ENCODE assay signal across 9 cellular contexts in genomic region chr10:60810437-60811182, GRCh38. TPM values are rescaled to one million over a fixed set of nuclear protein-coding genes. Genes with fewer than 3 reads are reported as not detected.
A peak's percentile ranks its signal among the peaks of the same experiment; 100 is the strongest.
DNase-seq lines count a peak whose midpoint lies in the region; ATAC-seq and TF ChIP-seq lines count a peak whose summit lies in the region.
"Had no signal": no experiment of that assay in that cellular context is flagged by ENCODE, and none has a peak within 500 bp of the region (broad histone marks: within the 10 kb centered on the region; RNA-seq: fewer than 3 reads in every experiment).

No MANE protein-coding gene starts in this region.

- no peak overlapping the region for H3K4me3 ChIP-seq in fibroblast of lung (replicated peaks in 1 of 4; ENCODE audit: control extremely low read depth in 1 of 4, insufficient read depth in 1 of 4, low read depth in 3 of 4, low read length in 4 of 4)

- no peaks in the 10 kb centered on the region for H3K9me3 ChIP-seq in fibroblast of lung (ENCODE audit: control insufficient read depth, insufficient read depth, low read depth, low read length)

- no peaks in the 10 kb centered on the region for H3K79me2 ChIP-seq in fibroblast of lung (ENCODE audit: control insufficient read depth, insufficient read depth, low read length)

- H3K36me3 ChIP-seq in fibroblast of lung (ENCODE audit: control insufficient read depth, insufficient read depth, low read length), result no peaks in the 10 kb centered on the region

- H3K27ac ChIP-seq in fibroblast of lung (ENCODE audit: insufficient read depth, low read length), result no peak overlapping the region

- TF ChIP-seq CTCF in fibroblast of lung (conservative IDR thresholded peaks at IDR 0.05 in 1 of 2, IDR thresholded peaks at IDR 0.05 in 1 of 2; ENCODE audit: low read depth in 1 of 2, low read length in 2 of 2), result no peak

- H3K4me1 ChIP-seq in fibroblast of lung (ENCODE audit: control insufficient read depth, extremely low read depth, insufficient read depth, low read length), result no peaks in the 10 kb centered on the region

- H2AFZ ChIP-seq in fibroblast of lung (ENCODE audit: low read length), result no peak overlapping the region

- H3K27me3 ChIP-seq in fibroblast of lung (ENCODE audit: control insufficient read depth, insufficient read depth, low read length), result no peaks in the 10 kb centered on the region

- H3K4me2 ChIP-seq in fibroblast of lung (ENCODE audit: extremely low read depth, insufficient read depth, low read length), result no peak overlapping the region

- ATAC-seq in GM19035 (IDR thresholded peaks at IDR 0.05; ENCODE audit: unreplicated experiment) (no peak), GM18870 (IDR thresholded peaks at IDR 0.05; ENCODE audit: unreplicated experiment) (no peak)

- no peaks in the 10 kb centered on the region for H4K20me1 ChIP-seq in fibroblast of lung (ENCODE audit: control insufficient read depth, extremely low read depth, insufficient read depth, low read length)

- H3K9ac ChIP-seq in fibroblast of lung (ENCODE audit: insufficient read depth, low read length), result no peak overlapping the region

- DNase-seq in SIG-M5 treated with dmso at 0.1 percent for 504 hours (lab: John Stamatoyannopoulos, UW; ENCODE audit: unreplicated experiment) (peak; percentile 35), SIG-M5 (lab: John Stamatoyannopoulos, UW) (no peak), fibroblast of lung (ENCODE audit: low read depth in 2 of 2) (peak; percentile 40 to 73), midbrain (lab: John Stamatoyannopoulos, UW) (peak; percentile 36), 8988T (no peak), NK-92 (lab: John Stamatoyannopoulos, UW; ENCODE audit: unreplicated experiment) (no peak)
- DNase-seq: stimulated activated CD4-positive, alpha-beta T cell treated with anti-CD3 and anti-CD28 coated beads, Interleukin-4, amount 100 ng/mL, for 4 hours had no signal

RNA-seq across cellular contexts. Expression of gene CDK1, which starts 32.3 kb away (rescaled TPM):
- 4.4 and 13.9 TPM in 2 replicates for total RNA-seq in fibroblast of lung
- polyA plus RNA-seq in fibroblast of lung, result 14.8 and 42.4 TPM in 2 replicates
- polyA plus RNA-seq in fibroblast of lung (2012), result 9.3 and 31.6 TPM in 2 replicates
- polyA minus RNA-seq in fibroblast of lung (ENCODE audit: low replicate concordance), result 2.1 TPM in 1 of 2 replicates, not detected in the other

Comparison
In these comparisons a context has a peak if more than half of its experiments do, and no peak if none do; other contexts are left out.
1. DNase-seq: peak in SIG-M5 treated with dmso at 0.1 percent for 504 hours (single experiment), fibroblast of lung (2 of 2) and midbrain (single experiment); none in SIG-M5 (single experiment), 8988T (single experiment) and NK-92 (single experiment).